Comparison of ENCODE assay signal across 19 cellular contexts in genomic region chr17:45752246-45752645, GRCh38. TPM values are rescaled to one million over a fixed set of nuclear protein-coding genes. Genes with fewer than 3 reads are reported as not detected.
DNase-seq lines count a peak whose midpoint lies in the region; ATAC-seq, FAIRE-seq and TF ChIP-seq lines count a peak whose summit lies in the region.
"Had no signal": no experiment of that assay in that cellular context is flagged by ENCODE, and none has a peak within 500 bp of the region (broad histone marks: within the 10 kb centered on the region; RNA-seq: fewer than 3 reads in every experiment).

No MANE protein-coding gene starts in this region.

- H3K4me1 Mint-ChIP-seq in activated CD8-positive, alpha-beta memory T cell treated with anti-CD3 and anti-CD28 coated beads, Interleukin-2, amount 10 ng/mL, durations not matched to agents 7 days and 5 days: no peaks in the 10 kb centered on the region
- H3K4me1 Mint-ChIP-seq: CD14-positive monocyte had no signal

- H3K36me3 ChIP-seq in bronchial epithelial cell (ENCODE audit: control insufficient read depth, insufficient read depth, low read length): no peaks in the 10 kb centered on the region
- H3K36me3 ChIP-seq: BLaER1, HAP-1 had no signal

- TF ChIP-seq CTCF in bronchial epithelial cell (IDR thresholded peaks at IDR 0.05; ENCODE audit: insufficient read depth, low read length, severe bottlenecking): no peak

- no peak overlapping the region for H3K27ac Mint-ChIP-seq in activated CD8-positive, alpha-beta memory T cell treated with anti-CD3 and anti-CD28 coated beads, Interleukin-2, amount 10 ng/mL, durations not matched to agents 7 days and 5 days
- H3K27ac Mint-ChIP-seq: CD14-positive monocyte; CD8-positive, alpha-beta T cell had no signal

- H3K36me3 Mint-ChIP-seq in activated CD8-positive, alpha-beta memory T cell treated with anti-CD3 and anti-CD28 coated beads, Interleukin-2, amount 10 ng/mL, durations not matched to agents 7 days and 5 days: no peaks in the 10 kb centered on the region
- H3K36me3 Mint-ChIP-seq: CD14-positive monocyte; CD8-positive, alpha-beta T cell had no signal

- H3K9me3 Mint-ChIP-seq in activated CD8-positive, alpha-beta memory T cell treated with anti-CD3 and anti-CD28 coated beads, Interleukin-2, amount 10 ng/mL, durations not matched to agents 7 days and 5 days (ENCODE audit: low read depth): no peaks in the 10 kb centered on the region
- H3K9me3 Mint-ChIP-seq: CD8-positive, alpha-beta T cell had no signal

- H3K4me3 Mint-ChIP-seq in activated CD8-positive, alpha-beta memory T cell treated with anti-CD3 and anti-CD28 coated beads, Interleukin-2, amount 10 ng/mL, durations not matched to agents 7 days and 5 days: no peak overlapping the region
- H3K4me3 Mint-ChIP-seq: CD14-positive monocyte; CD8-positive, alpha-beta T cell had no signal

- FAIRE-seq in bronchial epithelial cell (lab: Jason Lieb, UNC): peak; percentile 70
- FAIRE-seq in GM19239 (lab: Jason Lieb, UNC): no peak
- FAIRE-seq: GM12878 had no signal

- H3K27me3 Mint-ChIP-seq in activated CD8-positive, alpha-beta memory T cell treated with anti-CD3 and anti-CD28 coated beads, Interleukin-2, amount 10 ng/mL, durations not matched to agents 7 days and 5 days: peaks cover 5% of the 10 kb centered on the region

- DNase-seq in NCI-H2171 treated with DMSO at 0.1 percent for 48 hours (lab: John Stamatoyannopoulos, UW) (peak; percentile 42), NCI-H2171 (lab: John Stamatoyannopoulos, UW) (no peak), bronchial epithelial cell (ENCODE audit: low read depth) (no peak), posterior vena cava (ENCODE audit: low spot score) (peak; percentile 18), GM19239 (ENCODE audit: insufficient read length, low spot score) (no peak)
- DNase-seq in activated CD8-positive, alpha-beta memory T cell treated with anti-CD3 and anti-CD28 coated beads, Interleukin-2, amount 10 ng/mL, durations not matched to agents 7 days and 5 days: no peak
- DNase-seq: Calu3; CD8-positive, alpha-beta T cell; DMS53; DND-41; EL had no signal

- intact Hi-C loops in posterior vena cava (cut with DNase I): no loop called here

- no peak for ATAC-seq in HG03565 (IDR thresholded peaks at IDR 0.05; ENCODE audit: unreplicated experiment)
- no peak for ATAC-seq in activated CD8-positive, alpha-beta memory T cell treated with anti-CD3 and anti-CD28 coated beads, Interleukin-2, amount 10 ng/mL, durations not matched to agents 7 days and 5 days
- ATAC-seq: CD8-positive, alpha-beta T cell; GM12878 had no signal

- no peak overlapping the region for H3K4me3 ChIP-seq in bronchial epithelial cell (ENCODE audit: low read depth, low read length)
- H3K4me3 ChIP-seq: BLaER1, GM12878, HAP-1 had no signal

- peaks cover 4% of the 10 kb centered on the region for H3K27me3 ChIP-seq in bronchial epithelial cell (ENCODE audit: control insufficient read depth, insufficient read depth, low read length)
- H3K27me3 ChIP-seq: BLaER1 had no signal

- CTCF ChIA-PET in activated CD8-positive, alpha-beta memory T cell treated with anti-CD3 and anti-CD28 coated beads, Interleukin-2, amount 10 ng/mL, durations not matched to agents 7 days and 5 days (lab: Charles Lee): no interaction called here

RNA-seq across cellular contexts. Expression of gene CRHR1, which starts 31.9 kb away (rescaled TPM):
- not detected in 2 replicates for total RNA-seq in bronchial epithelial cell
- not detected for total RNA-seq in posterior vena cava
- total RNA-seq in activated CD8-positive, alpha-beta memory T cell treated with anti-CD3 and anti-CD28 coated beads, Interleukin-2, amount 10 ng/mL, durations not matched to agents 7 days and 5 days: not detected
- total RNA-seq: A673; Calu3; CD8-positive, alpha-beta T cell; G401; HT-29 had no signal

Comparison
In these comparisons a context has a peak if more than half of its experiments do, and no peak if none do; other contexts are left out.
1. DNase-seq: peak in NCI-H2171 treated with DMSO at 0.1 percent for 48 hours (single experiment) and posterior vena cava (single experiment); none in NCI-H2171 (single experiment), bronchial epithelial cell (single experiment), GM19239 (single experiment) and activated CD8-positive, alpha-beta memory T cell treated with anti-CD3 and anti-CD28 coated beads, Interleukin-2, amount 10 ng/mL, durations not matched to agents 7 days and 5 days (single experiment).